ENCODE assay signal across 28 cellular contexts in genomic region chr5:161165998-161166660, GRCh38.
"Had no signal": no experiment of that assay in that cellular context is flagged by ENCODE, and none has a peak within 500 bp of the region (broad histone marks: within the 10 kb centered on the region; RNA-seq: fewer than 3 reads in every experiment).

No MANE protein-coding gene starts in this region.

- DNase-seq: activated CD4-positive, alpha-beta memory T cell treated with anti-CD3 and anti-CD28 coated beads, Interleukin-2, amount 10 ng/mL, durations not matched to agents 7 days and 5 days; activated CD4-positive, alpha-beta T cell treated with anti-CD3 and anti-CD28 coated beads for 1 hour; activated CD4-positive, alpha-beta T cell treated with anti-CD3 and anti-CD28 coated beads, Interleukin-2, amount 10 ng/mL, durations not matched to agents 7 days and 5 days; activated CD8-positive, alpha-beta memory T cell treated with anti-CD3 and anti-CD28 coated beads, Interleukin-2, amount 50 U/mL, for 48 hours; activated gamma-delta T cell treated with Interleukin-2 at 50 U/mL for 16 hours; activated naive CD4-positive, alpha-beta T cell treated with anti-CD3 and anti-CD28 coated beads, Interleukin-2, amount 50 U/mL, for 16 hours; activated T-cell treated with anti-CD3 and anti-CD28 coated beads, Interleukin-2, amount 50 U/mL, for 24 hours; central memory CD4-positive, alpha-beta T cell; foreskin keratinocyte; hypothalamus; kidney glomerular epithelial cell; lower lobe of right lung; mesenchymal stem cell; nucleus accumbens; stimulated activated CD4-positive, alpha-beta T cell treated with anti-CD3 and anti-CD28 coated beads, Interleukin-2, amount 100 ng/mL, for 48 hours; stimulated activated naive CD4-positive, alpha-beta T cell treated with Interleukin-2 at 50 U/mL for 16 hours; T1000; trophoblast cell; uterus had no signal

- H3K36me3 ChIP-seq: breast epithelium, esophagus muscularis mucosa, heart left ventricle, lower lobe of right lung, pancreas, prostate gland, uterus had no signal

- H3K4me1 ChIP-seq: breast epithelium, esophagus muscularis mucosa, foreskin keratinocyte, heart left ventricle, lower lobe of right lung, pancreas, prostate gland, uterus had no signal

- H3K27ac ChIP-seq: breast epithelium, esophagus muscularis mucosa, foreskin keratinocyte, heart left ventricle, lower lobe of right lung, pancreas, prostate gland, uterus had no signal

- H3K27me3 Mint-ChIP-seq: activated CD4-positive, alpha-beta memory T cell treated with anti-CD3 and anti-CD28 coated beads, Interleukin-2, amount 10 ng/mL, durations not matched to agents 7 days and 5 days; activated CD4-positive, alpha-beta T cell treated with anti-CD3 and anti-CD28 coated beads, Interleukin-2, amount 10 ng/mL, durations not matched to agents 7 days and 5 days; activated T-cell treated with anti-CD3 and anti-CD28 coated beads, Interleukin-2, amount 50 U/mL, for 24 hours; dendritic cell treated with granulocyte-macrophage colony-stimulating factor and Interleukin-4, amounts not matched to agents 40 ng/mL and 50 ng/mL, for 4 days had no signal

- H3K4me1 Mint-ChIP-seq: activated CD4-positive, alpha-beta memory T cell treated with anti-CD3 and anti-CD28 coated beads, Interleukin-2, amount 10 ng/mL, durations not matched to agents 7 days and 5 days; activated CD4-positive, alpha-beta T cell treated with anti-CD3 and anti-CD28 coated beads, Interleukin-2, amount 10 ng/mL, durations not matched to agents 7 days and 5 days; naive thymus-derived CD8-positive, alpha-beta T cell; neural crest cell had no signal

- H3K9me3 ChIP-seq: esophagus muscularis mucosa, lower lobe of right lung, pancreas, prostate gland, uterus had no signal

- H3K9me3 Mint-ChIP-seq: neural crest cell had no signal

- H3K4me3 Mint-ChIP-seq: activated CD4-positive, alpha-beta memory T cell treated with anti-CD3 and anti-CD28 coated beads, Interleukin-2, amount 10 ng/mL, durations not matched to agents 7 days and 5 days; activated CD4-positive, alpha-beta T cell treated with anti-CD3 and anti-CD28 coated beads, Interleukin-2, amount 10 ng/mL, durations not matched to agents 7 days and 5 days; activated T-cell treated with anti-CD3 and anti-CD28 coated beads, Interleukin-2, amount 50 U/mL, for 24 hours; dendritic cell treated with granulocyte-macrophage colony-stimulating factor and Interleukin-4, amounts not matched to agents 40 ng/mL and 50 ng/mL, for 4 days; naive thymus-derived CD8-positive, alpha-beta T cell; neural crest cell had no signal

- H3K27me3 ChIP-seq: breast epithelium, esophagus muscularis mucosa, foreskin keratinocyte, heart left ventricle, pancreas, uterus had no signal

- H3K27ac Mint-ChIP-seq: activated CD4-positive, alpha-beta memory T cell treated with anti-CD3 and anti-CD28 coated beads, Interleukin-2, amount 10 ng/mL, durations not matched to agents 7 days and 5 days; activated CD4-positive, alpha-beta T cell treated with anti-CD3 and anti-CD28 coated beads, Interleukin-2, amount 10 ng/mL, durations not matched to agents 7 days and 5 days; activated T-cell treated with anti-CD3 and anti-CD28 coated beads, Interleukin-2, amount 50 U/mL, for 24 hours; dendritic cell treated with granulocyte-macrophage colony-stimulating factor and Interleukin-4, amounts not matched to agents 40 ng/mL and 50 ng/mL, for 4 days; naive thymus-derived CD8-positive, alpha-beta T cell had no signal

- FAIRE-seq: pancreas had no signal

- H3K36me3 Mint-ChIP-seq: naive thymus-derived CD8-positive, alpha-beta T cell had no signal

- ATAC-seq: foreskin keratinocyte; heart left ventricle; left lobe of liver; naive thymus-derived CD8-positive, alpha-beta T cell; pancreas had no signal

- H3K4me3 ChIP-seq: breast epithelium, esophagus muscularis mucosa, heart left ventricle, lower lobe of right lung, pancreas, prostate gland, uterus had no signal
